Comparison of ENCODE assay signal across 1 cellular context in the genomic region with DNA sequence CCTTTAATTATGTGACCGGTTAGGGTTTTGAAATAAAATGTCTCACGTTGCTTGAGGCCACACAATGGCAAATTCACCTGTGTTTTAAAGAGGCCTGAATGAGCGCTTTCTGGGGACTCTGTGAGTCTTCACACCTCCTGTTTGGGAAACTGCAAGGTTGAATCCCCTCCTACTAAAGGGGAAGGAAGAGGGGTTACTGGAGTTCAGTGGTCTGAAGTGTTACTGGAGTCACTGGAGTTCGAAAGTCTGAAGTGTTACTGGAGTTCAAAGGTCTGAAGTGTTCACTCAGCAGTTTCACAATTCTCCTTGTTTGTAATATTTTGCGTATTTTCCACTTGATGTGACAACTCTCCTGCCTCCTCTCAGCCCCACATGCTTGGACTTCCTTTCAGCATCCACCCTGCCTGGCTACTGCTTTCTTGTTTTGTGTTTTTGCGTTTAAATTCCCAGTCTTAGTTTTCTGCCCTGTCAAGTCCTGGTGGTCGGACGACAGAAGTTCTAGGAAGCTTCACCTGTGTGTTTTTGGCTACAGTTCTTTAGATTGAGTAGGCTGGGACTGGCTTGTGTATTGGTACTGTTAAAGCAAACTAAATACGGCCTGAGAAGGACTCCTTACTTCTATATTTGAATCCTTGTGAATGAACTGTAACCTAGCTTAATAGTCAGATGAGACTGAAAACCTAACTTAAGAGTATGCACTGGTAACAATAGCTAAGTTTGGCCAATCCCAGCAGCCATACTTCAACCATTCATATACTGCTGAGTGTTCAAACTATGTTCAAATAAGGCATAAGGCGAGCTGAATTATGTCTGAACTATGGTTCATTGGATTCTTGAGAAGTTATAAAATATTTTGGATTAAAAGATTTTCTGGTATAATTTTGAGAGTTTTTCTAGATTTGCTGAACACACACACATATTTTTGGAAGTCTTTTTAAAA.
TF ChIP-seq lines count a peak whose summit lies in the region.

No MANE protein-coding gene starts in this region.

TF ChIP-seq in HepG2, 621 proteins besides CTCF, POLR2A, EP300 and RAD21 (continued from another document and continues in another):
- TF ChIP-seq, protein P1, sequence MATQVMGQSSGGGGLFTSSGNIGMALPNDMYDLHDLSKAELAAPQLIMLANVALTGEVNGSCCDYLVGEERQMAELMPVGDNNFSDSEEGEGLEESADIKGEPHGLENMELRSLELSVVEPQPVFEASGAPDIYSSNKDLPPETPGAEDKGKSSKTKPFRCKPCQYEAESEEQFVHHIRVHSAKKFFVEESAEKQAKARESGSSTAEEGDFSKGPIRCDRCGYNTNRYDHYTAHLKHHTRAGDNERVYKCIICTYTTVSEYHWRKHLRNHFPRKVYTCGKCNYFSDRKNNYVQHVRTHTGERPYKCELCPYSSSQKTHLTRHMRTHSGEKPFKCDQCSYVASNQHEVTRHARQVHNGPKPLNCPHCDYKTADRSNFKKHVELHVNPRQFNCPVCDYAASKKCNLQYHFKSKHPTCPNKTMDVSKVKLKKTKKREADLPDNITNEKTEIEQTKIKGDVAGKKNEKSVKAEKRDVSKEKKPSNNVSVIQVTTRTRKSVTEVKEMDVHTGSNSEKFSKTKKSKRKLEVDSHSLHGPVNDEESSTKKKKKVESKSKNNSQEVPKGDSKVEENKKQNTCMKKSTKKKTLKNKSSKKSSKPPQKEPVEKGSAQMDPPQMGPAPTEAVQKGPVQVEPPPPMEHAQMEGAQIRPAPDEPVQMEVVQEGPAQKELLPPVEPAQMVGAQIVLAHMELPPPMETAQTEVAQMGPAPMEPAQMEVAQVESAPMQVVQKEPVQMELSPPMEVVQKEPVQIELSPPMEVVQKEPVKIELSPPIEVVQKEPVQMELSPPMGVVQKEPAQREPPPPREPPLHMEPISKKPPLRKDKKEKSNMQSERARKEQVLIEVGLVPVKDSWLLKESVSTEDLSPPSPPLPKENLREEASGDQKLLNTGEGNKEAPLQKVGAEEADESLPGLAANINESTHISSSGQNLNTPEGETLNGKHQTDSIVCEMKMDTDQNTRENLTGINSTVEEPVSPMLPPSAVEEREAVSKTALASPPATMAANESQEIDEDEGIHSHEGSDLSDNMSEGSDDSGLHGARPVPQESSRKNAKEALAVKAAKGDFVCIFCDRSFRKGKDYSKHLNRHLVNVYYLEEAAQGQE (IDR thresholded peaks at IDR 0.05; ENCODE audit: borderline replicate concordance in 1 of 2, low read depth in 1 of 2, low read length in 2 of 2), result peak in 1 of 2 experiments; percentile 64; a peak in 1 of 4 replicates
- no peak for TF ChIP-seq EEA1 (CRISPR knock-in tag; IDR thresholded peaks at IDR 0.05; ENCODE audit: borderline replicate concordance)
- no peak for TF ChIP-seq ZNF777 (CRISPR knock-in tag; IDR thresholded peaks at IDR 0.05)
- no peak for TF ChIP-seq CBX2 (IDR thresholded peaks at IDR 0.05; ENCODE audit: low read depth, low read length)
- no peak for TF ChIP-seq CBX2 (CRISPR knock-in tag; IDR thresholded peaks at IDR 0.05; ENCODE audit: low read depth)
- no peak for TF ChIP-seq NFKB2 (CRISPR knock-in tag; IDR thresholded peaks at IDR 0.05; ENCODE audit: borderline replicate concordance)
- TF ChIP-seq SIX4 (CRISPR knock-in tag; IDR thresholded peaks at IDR 0.05), result no peak
- peak; percentile 72; the same call in 1 of the 2 replicates for TF ChIP-seq DMAP1 (CRISPR knock-in tag; IDR thresholded peaks at IDR 0.05)
- TF ChIP-seq ZNF333 (CRISPR knock-in tag; IDR thresholded peaks at IDR 0.05; ENCODE audit: borderline replicate concordance), result no peak
- peak; percentile 70; the same call in 1 of the 2 replicates for TF ChIP-seq MAX (IDR thresholded peaks at IDR 0.05)
- TF ChIP-seq MBD4 (IDR thresholded peaks at IDR 0.05; ENCODE audit: borderline replicate concordance, low read length), result no peak
- TF ChIP-seq, protein P2, sequence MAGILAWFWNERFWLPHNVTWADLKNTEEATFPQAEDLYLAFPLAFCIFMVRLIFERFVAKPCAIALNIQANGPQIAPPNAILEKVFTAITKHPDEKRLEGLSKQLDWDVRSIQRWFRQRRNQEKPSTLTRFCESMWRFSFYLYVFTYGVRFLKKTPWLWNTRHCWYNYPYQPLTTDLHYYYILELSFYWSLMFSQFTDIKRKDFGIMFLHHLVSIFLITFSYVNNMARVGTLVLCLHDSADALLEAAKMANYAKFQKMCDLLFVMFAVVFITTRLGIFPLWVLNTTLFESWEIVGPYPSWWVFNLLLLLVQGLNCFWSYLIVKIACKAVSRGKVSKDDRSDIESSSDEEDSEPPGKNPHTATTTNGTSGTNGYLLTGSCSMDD (CRISPR knock-in tag; IDR thresholded peaks at IDR 0.05), result no peak
- peak; percentile 66; the same call in 1 of the 2 replicates for TF ChIP-seq IRF2 (CRISPR knock-in tag; IDR thresholded peaks at IDR 0.05)
- TF ChIP-seq HMGXB4 (CRISPR knock-in tag; IDR thresholded peaks at IDR 0.05; ENCODE audit: borderline replicate concordance in 1 of 2, low read depth in 1 of 2), result peak in 1 of 2 experiments; percentile 47; a peak in 3 of 4 replicates
- peak; percentile 67; the same call in 1 of the 2 replicates for TF ChIP-seq SPEN (CRISPR knock-in tag; IDR thresholded peaks at IDR 0.05; ENCODE audit: low read depth)
- peak; percentile 81 for TF ChIP-seq FOXA3 (CRISPR knock-in tag; IDR thresholded peaks at IDR 0.05)
- TF ChIP-seq MTERF4 (CRISPR knock-in tag; IDR thresholded peaks at IDR 0.05), result no peak
- no peak for TF ChIP-seq HOXA7 (CRISPR knock-in tag; IDR thresholded peaks at IDR 0.05)
- TF ChIP-seq SAFB2 (CRISPR knock-in tag; IDR thresholded peaks at IDR 0.05; ENCODE audit: borderline replicate concordance, low read depth), result no peak
- TF ChIP-seq YEATS2 (CRISPR knock-in tag; IDR thresholded peaks at IDR 0.05; ENCODE audit: borderline replicate concordance), result no peak
- no peak for TF ChIP-seq RFX1 (IDR thresholded peaks at IDR 0.05)
- TF ChIP-seq U2AF2 (IDR thresholded peaks at IDR 0.05; ENCODE audit: low read depth, low read length), result no peak
- no peak for TF ChIP-seq GABPA (IDR thresholded peaks at IDR 0.05; ENCODE audit: low read depth, low read length)
- peak; percentile 9; the same call in 1 of the 2 replicates for TF ChIP-seq GABPA (CRISPR knock-in tag; IDR thresholded peaks at IDR 0.05; ENCODE audit: low read depth)
- TF ChIP-seq ZBTB8A (CRISPR knock-in tag; IDR thresholded peaks at IDR 0.05; ENCODE audit: borderline replicate concordance, low read depth), result no peak; the same call in 1 of the 2 replicates
- TF ChIP-seq ZNF318 (CRISPR knock-in tag; IDR thresholded peaks at IDR 0.05), result peak; percentile 27; the same call in 1 of the 2 replicates
- TF ChIP-seq RERE (CRISPR knock-in tag; IDR thresholded peaks at IDR 0.05; ENCODE audit: low read depth), result peak; percentile 28; the same call in 1 of the 2 replicates
